ENCODE assay signal across 21 cellular contexts in genomic region chr15:92327033-92327432, GRCh38.
DNase-seq lines count a peak whose midpoint lies in the region; ATAC-seq and TF ChIP-seq lines count a peak whose summit lies in the region.
"Had no signal": no experiment of that assay in that cellular context is flagged by ENCODE, and none has a peak within 500 bp of the region (broad histone marks: within the 10 kb centered on the region; RNA-seq: fewer than 3 reads in every experiment).

No MANE protein-coding gene starts in this region.

- no peak for ATAC-seq in GM21423 (IDR thresholded peaks at IDR 0.05; ENCODE audit: unreplicated experiment)
- ATAC-seq: A549, GM12878 had no signal

- no peaks in the 10 kb centered on the region for H3K27me3 ChIP-seq in WERI-Rb-1 (ENCODE audit: insufficient read depth, low read depth, severe bottlenecking)
- H3K27me3 ChIP-seq: BLaER1 treated with 17β-estradiol and CSF1 and Interleukin-3, amounts not matched to agents 10 nM and 100 nM had no signal

- intact Hi-C loops in head of caudate nucleus (cut with DNase I): no loop called here

- peaks cover under 1% of the 10 kb centered on the region for H3K9me3 ChIP-seq in WERI-Rb-1 (ENCODE audit: severe bottlenecking)

- H3K4me3 ChIP-seq in WERI-Rb-1 (ENCODE audit: low read depth, low read length) (no peak overlapping the region), foreskin fibroblast (ENCODE audit: low read depth in 1 of 2, low read length in 2 of 2) (no peak overlapping the region)
- H3K4me3 ChIP-seq: A549; BLaER1 treated with 17β-estradiol and CSF1 and Interleukin-3, amounts not matched to agents 10 nM and 100 nM; GM12878 had no signal

- TF ChIP-seq CTCF in WERI-Rb-1 (IDR thresholded peaks at IDR 0.05; ENCODE audit: low read depth, low read length): no peak
- TF ChIP-seq CTCF in foreskin fibroblast (IDR thresholded peaks at IDR 0.05; ENCODE audit: low read depth, low read length): no peak

- peak overlapping the region; percentile 81 for H3K27ac ChIP-seq in WERI-Rb-1
- H3K27ac ChIP-seq: 22Rv1; A549; BLaER1 treated with 17β-estradiol and CSF1 and Interleukin-3, amounts not matched to agents 10 nM and 100 nM; C4-2B had no signal

- no peaks in the 10 kb centered on the region for H3K36me3 ChIP-seq in WERI-Rb-1
- H3K36me3 ChIP-seq: BLaER1 treated with 17β-estradiol and CSF1 and Interleukin-3, amounts not matched to agents 10 nM and 100 nM had no signal

- DNase-seq in WERI-Rb-1 (no peak), head of caudate nucleus (peak in 28 of 42 donors; percentile 12 to 81 (median 42)), putamen (ENCODE audit: low spot score) (peak; percentile 67), foreskin fibroblast (no peak)
- DNase-seq: AML-193; CD4-positive, alpha-beta T cell; CD8-positive, alpha-beta memory T cell; COR-L47; DMS 273 treated with DMSO at 0.1 percent for 48 hours; DMS153; DMS53; DMS79; DND-41; EL; GDM1 had no signal

Comparison
In these comparisons a context has a peak if more than half of its experiments do, and no peak if none do; other contexts are left out.
1. DNase-seq: peak in head of caudate nucleus (28 of 42) and putamen (single experiment); none in WERI-Rb-1 (single experiment) and foreskin fibroblast (0 of 2).